ENCODE assay signal across 35 cellular contexts in genomic region chr13:74778087-74778486, GRCh38.
"Had no signal": no experiment of that assay in that cellular context is flagged by ENCODE, and none has a peak within 500 bp of the region (broad histone marks: within the 10 kb centered on the region; RNA-seq: fewer than 3 reads in every experiment).

No MANE protein-coding gene starts in this region.

- H3K9me3 ChIP-seq: MG63 had no signal

- H3K4me3 ChIP-seq: MG63 had no signal

- DNase-seq: Karpas-422, Kasumi-1, MG63, MM.1S, MV-4-11, NCI-H1048, NCI-H1092, NCI-H1092 treated with DMSO at 0.1 percent for 48 hours, NCI-H1105, NCI-H1105 treated with DMSO at 0.1 percent for 48 hours, NCI-H1417, NCI-H1417 treated with DMSO at 0.1 percent for 48 hours, NCI-H1436, NCI-H1436 treated with DMSO at 0.1 percent for 48 hours, NCI-H146, NCI-H1694, NCI-H1694 treated with DMSO at 0.1 percent for 48 hours, NCI-H187, NCI-H187 treated with DMSO at 0.1 percent for 48 hours, NCI-H1930, NCI-H2029, NCI-H2029 treated with DMSO at 0.1 percent for 48 hours, NCI-H2081, NCI-H2081 treated with DMSO at 0.1 percent for 48 hours, NCI-H2107, NCI-H2171, NCI-H2171 treated with DMSO at 0.1 percent for 48 hours, NCI-H2227 treated with DMSO at 0.1 percent for 48 hours, NCI-H226, NCI-H345, NCI-H446, NCI-H446 treated with DMSO at 0.1 percent for 48 hours, NCI-H510A, NCI-H510A treated with DMSO at 0.1 percent for 48 hours, NCI-H524 had no signal

- H3K36me3 ChIP-seq: MG63 had no signal

- H3K27me3 ChIP-seq: MG63 had no signal
